27 cellular contexts compared by ENCODE assay signal in genomic region chr10:93097386-93097785, GRCh38. TPM values are rescaled to one million over a fixed set of nuclear protein-coding genes. Genes with fewer than 3 reads are reported as not detected.
"Had no signal": no experiment of that assay in that cellular context is flagged by ENCODE, and none has a peak within 500 bp of the region (broad histone marks: within the 10 kb centered on the region; RNA-seq: fewer than 3 reads in every experiment).

No MANE protein-coding gene starts in this region.

- H3K27ac Mint-ChIP-seq: activated CD4-positive, alpha-beta memory T cell treated with anti-CD3 and anti-CD28 coated beads for 36 hours; activated naive CD4-positive, alpha-beta T cell treated with anti-CD3 and anti-CD28 coated beads for 36 hours; activated naive CD8-positive, alpha-beta T cell treated with anti-CD3 and anti-CD28 coated beads, Interleukin-2, amount 10 ng/mL, durations not matched to agents 7 days and 5 days; activated T-cell treated with anti-CD3 and anti-CD28 coated beads, Interleukin-2, amount 50 U/mL, for 72 hours; naive B cell; stimulated activated naive B cell treated with anti-CD40 and anti-IgM and Interleukin-4, amounts not matched to agents 10 μg/mL and 1 μg/mL and 100 μg/mL, for 72 hours had no signal

- H3K4me1 ChIP-seq: heart left ventricle, sigmoid colon, transverse colon, uterus had no signal

- H3K4me2 ChIP-seq: smooth muscle cell had no signal

- DNase-seq: activated CD4-positive, alpha-beta memory T cell treated with anti-CD3 and anti-CD28 coated beads for 36 hours; activated CD4-positive, alpha-beta T cell treated with anti-CD3 and anti-CD28 coated beads for 48 hours; activated effector memory CD4-positive, alpha-beta T cell treated with Interleukin-2 at 50 U/mL for 16 hours; activated naive CD4-positive, alpha-beta T cell treated with anti-CD3 and anti-CD28 coated beads for 36 hours; activated naive CD8-positive, alpha-beta T cell treated with anti-CD3 and anti-CD28 coated beads, Interleukin-2, amount 10 ng/mL, durations not matched to agents 7 days and 5 days; activated T-cell treated with anti-CD3 and anti-CD28 coated beads, Interleukin-2, amount 50 U/mL, for 72 hours; amniotic stem cell; cerebellar nuclear complex; cortex of kidney; heart left ventricle; left colon; mesenchymal stem cell; naive B cell; nucleus accumbens; sigmoid colon; stimulated activated CD4-positive, alpha-beta T cell treated with anti-CD3 and anti-CD28 coated beads, Interleukin-15, amount 100 ng/mL, for 24 hours; stimulated activated naive B cell treated with anti-CD40 and anti-IgM and Interleukin-4, amounts not matched to agents 10 μg/mL and 1 μg/mL and 100 μg/mL, for 72 hours; transverse colon; uterus had no signal

- H3K27ac ChIP-seq: epithelial cell of prostate, heart left ventricle, sigmoid colon, transverse colon, uterus had no signal

- ATAC-seq: activated T-cell treated with anti-CD3 and anti-CD28 coated beads, Interleukin-2, amount 50 U/mL, for 72 hours; heart left ventricle; left colon; stimulated activated naive B cell treated with anti-CD40 and anti-IgM and Interleukin-4, amounts not matched to agents 10 μg/mL and 1 μg/mL and 100 μg/mL, for 72 hours had no signal

- H3K9me3 ChIP-seq: heart left ventricle, sigmoid colon, transverse colon, uterus had no signal

- H3K4me3 Mint-ChIP-seq: activated CD4-positive, alpha-beta memory T cell treated with anti-CD3 and anti-CD28 coated beads for 36 hours; activated naive CD4-positive, alpha-beta T cell treated with anti-CD3 and anti-CD28 coated beads for 36 hours; activated naive CD8-positive, alpha-beta T cell treated with anti-CD3 and anti-CD28 coated beads, Interleukin-2, amount 10 ng/mL, durations not matched to agents 7 days and 5 days; activated T-cell treated with anti-CD3 and anti-CD28 coated beads, Interleukin-2, amount 50 U/mL, for 72 hours; stimulated activated naive B cell treated with anti-CD40 and anti-IgM and Interleukin-4, amounts not matched to agents 10 μg/mL and 1 μg/mL and 100 μg/mL, for 72 hours had no signal

- H3K4me1 Mint-ChIP-seq: activated naive CD8-positive, alpha-beta T cell treated with anti-CD3 and anti-CD28 coated beads, Interleukin-2, amount 10 ng/mL, durations not matched to agents 7 days and 5 days; stimulated activated naive B cell treated with anti-CD40 and anti-IgM and Interleukin-4, amounts not matched to agents 10 μg/mL and 1 μg/mL and 100 μg/mL, for 72 hours had no signal

- H3K27me3 ChIP-seq: sigmoid colon, transverse colon, uterus had no signal

- FAIRE-seq: bronchial epithelial cell, keratinocyte had no signal

- H3K36me3 Mint-ChIP-seq: activated CD4-positive, alpha-beta memory T cell treated with anti-CD3 and anti-CD28 coated beads for 36 hours; activated naive CD8-positive, alpha-beta T cell treated with anti-CD3 and anti-CD28 coated beads, Interleukin-2, amount 10 ng/mL, durations not matched to agents 7 days and 5 days; naive B cell; stimulated activated naive B cell treated with anti-CD40 and anti-IgM and Interleukin-4, amounts not matched to agents 10 μg/mL and 1 μg/mL and 100 μg/mL, for 72 hours had no signal

- H3K27me3 Mint-ChIP-seq: activated naive CD8-positive, alpha-beta T cell treated with anti-CD3 and anti-CD28 coated beads, Interleukin-2, amount 10 ng/mL, durations not matched to agents 7 days and 5 days had no signal

- H3K9me3 Mint-ChIP-seq: activated CD4-positive, alpha-beta memory T cell treated with anti-CD3 and anti-CD28 coated beads for 36 hours; activated naive CD4-positive, alpha-beta T cell treated with anti-CD3 and anti-CD28 coated beads for 36 hours; activated naive CD8-positive, alpha-beta T cell treated with anti-CD3 and anti-CD28 coated beads, Interleukin-2, amount 10 ng/mL, durations not matched to agents 7 days and 5 days; activated T-cell treated with anti-CD3 and anti-CD28 coated beads, Interleukin-2, amount 50 U/mL, for 72 hours had no signal

- H3K4me3 ChIP-seq: heart left ventricle, sigmoid colon, smooth muscle cell, transverse colon, uterus had no signal

- H3K36me3 ChIP-seq: heart left ventricle, sigmoid colon, transverse colon, uterus had no signal

RNA-seq across cellular contexts. Expression of gene CYP26A1, which starts 23.7 kb away (rescaled TPM):
- total RNA-seq: activated CD4-positive, alpha-beta memory T cell treated with anti-CD3 and anti-CD28 coated beads for 36 hours; activated naive CD4-positive, alpha-beta T cell treated with anti-CD3 and anti-CD28 coated beads for 36 hours; activated T-cell treated with anti-CD3 and anti-CD28 coated beads, Interleukin-2, amount 50 U/mL, for 72 hours; bronchial epithelial cell; fibroblast of villous mesenchyme; heart left ventricle; left colon; mucosa of gallbladder; sigmoid colon; smooth muscle cell; transverse colon had no signal
- polyA plus RNA-seq: heart left ventricle, keratinocyte, sigmoid colon had no signal

RNA-seq across cellular contexts. Expression of gene CYP26C1, which starts 36.8 kb away (rescaled TPM):
- total RNA-seq: activated CD4-positive, alpha-beta memory T cell treated with anti-CD3 and anti-CD28 coated beads for 36 hours; activated naive CD4-positive, alpha-beta T cell treated with anti-CD3 and anti-CD28 coated beads for 36 hours; fibroblast of villous mesenchyme; lower leg skin; transverse colon had no signal
- polyA plus RNA-seq: heart left ventricle, keratinocyte, neural cell, smooth muscle cell had no signal
